22 cellular contexts compared by ENCODE assay signal in the genomic region with DNA sequence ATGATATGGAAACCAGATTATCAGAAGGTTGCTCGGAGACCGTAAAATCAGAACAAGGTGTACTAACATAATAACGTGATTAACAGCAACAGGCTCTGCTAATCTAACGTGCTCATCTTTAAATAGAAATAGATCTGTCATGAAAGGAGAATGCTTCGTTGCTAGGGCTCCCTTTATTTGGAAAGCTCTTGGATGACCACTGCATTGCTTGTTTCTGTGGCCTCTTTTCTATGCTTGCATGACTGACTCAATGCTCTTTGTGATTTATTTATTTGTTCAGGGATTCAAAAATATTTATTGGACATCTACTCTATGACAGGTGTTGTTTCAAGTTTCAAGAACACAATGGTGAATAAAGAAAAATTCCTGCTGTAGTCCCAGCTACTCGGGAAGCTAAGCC. TPM values are rescaled to one million over a fixed set of nuclear protein-coding genes. Genes with fewer than 3 reads are reported as not detected.
DNase-seq lines count a peak whose midpoint lies in the region; ATAC-seq and TF ChIP-seq lines count a peak whose summit lies in the region.
"Had no signal": no experiment of that assay in that cellular context is flagged by ENCODE, and none has a peak within 500 bp of the region (broad histone marks: within the 10 kb centered on the region; RNA-seq: fewer than 3 reads in every experiment).

No MANE protein-coding gene starts in this region.

- no peaks in the 10 kb centered on the region for H3K27me3 ChIP-seq in right atrium auricular region
- H3K27me3 ChIP-seq in ovary, result no peaks in the 10 kb centered on the region
- H3K27me3 ChIP-seq: esophagus squamous epithelium, pancreas, uterus had no signal

- H3K36me3 ChIP-seq in right atrium auricular region, result no peaks in the 10 kb centered on the region
- H3K36me3 ChIP-seq in ovary, result no peaks in the 10 kb centered on the region
- H3K36me3 ChIP-seq: esophagus squamous epithelium, pancreas, uterus had no signal

- H3K9me3 ChIP-seq in right atrium auricular region (peaks cover 0 to 6% of the 10 kb centered on the region in 2 donors), ovary (no peaks in the 10 kb centered on the region)
- H3K9me3 ChIP-seq: pancreas had no signal

- ATAC-seq in HG03135 (IDR thresholded peaks at IDR 0.05; ENCODE audit: unreplicated experiment) (no peak), GM21576 (IDR thresholded peaks at IDR 0.05; ENCODE audit: unreplicated experiment) (no peak)
- ATAC-seq: naive thymus-derived CD4-positive, alpha-beta T cell had no signal

- H3K4me3 ChIP-seq in right atrium auricular region (no peak overlapping the region), ovary (no peak overlapping the region)
- H3K4me3 ChIP-seq: esophagus squamous epithelium, pancreas, smooth muscle cell, uterus had no signal

- TF ChIP-seq EP300 in ovary (IDR thresholded peaks at IDR 0.05), result no peak

- TF ChIP-seq CTCF in right atrium auricular region (IDR thresholded peaks at IDR 0.05) (no peak), ovary (IDR thresholded peaks at IDR 0.05) (no peak)

- WGBS in ovary, 3 donors, result 46 to 50% (median 49%) methylated on average over 6 of the region's 6 CpGs

- intact Hi-C loops in ovary (cut with DNase I), result no loop called here

- DNase-seq in AG08395 (ENCODE audit: low spot score) (peak; percentile 14), COLO668 (lab: John Stamatoyannopoulos, UW; ENCODE audit: unreplicated experiment) (peak; percentile 68), NCI-H2196 treated with DMSO at 0.1 percent for 48 hours (lab: John Stamatoyannopoulos, UW; ENCODE audit: unreplicated experiment) (peak; percentile 25), right atrium auricular region (ENCODE audit: low spot score) (no peak), germinal center (ENCODE audit: low spot score) (no peak), ovary (no peak)
- DNase-seq: activated CD4-positive, alpha-beta T cell treated with anti-CD3 and anti-CD28 coated beads, Interleukin-2, amount 50 U/mL, for 48 hours; activated naive CD4-positive, alpha-beta T cell treated with anti-CD3 and anti-CD28 coated beads for 36 hours; activated T-cell treated with anti-CD3 and anti-CD28 coated beads, Interleukin-2, amount 50 U/mL, for 1 hour; AML-193; anterior cingulate cortex; effector CD8-positive, alpha-beta T cell; esophagus squamous epithelium; immature natural killer cell; MV-4-11; naive thymus-derived CD4-positive, alpha-beta T cell; pancreas; stimulated activated CD4-positive, alpha-beta T cell treated with anti-CD3 and anti-CD28 coated beads, Interleukin-4, amount 100 ng/mL, for 4 hours; uterus had no signal

- H3K27ac ChIP-seq in right atrium auricular region (peak overlapping the region; percentile 13 to 64), ovary (no peak overlapping the region)
- H3K27ac ChIP-seq: esophagus squamous epithelium, pancreas, uterus had no signal

- TF ChIP-seq POLR2A in ovary (IDR thresholded peaks at IDR 0.05), result no peak

- peaks cover 0 to 7% of the 10 kb centered on the region in 2 donors for H3K4me1 ChIP-seq in right atrium auricular region
- H3K4me1 ChIP-seq in ovary (ENCODE audit: insufficient read depth), result peaks cover 2% of the 10 kb centered on the region
- H3K4me1 ChIP-seq: uterus had no signal

RNA-seq across cellular contexts. Expression of gene ZDHHC20, which starts 22.3 kb away (rescaled TPM):
- 10 to 100 TPM; 19.7 to 26.5 TPM for total RNA-seq in right atrium auricular region
- total RNA-seq in ovary, result 10 to 100 TPM; 31.1 to 54.2 (median 33.3) TPM
- 10 to 100 TPM; 16.3 to 25.9 TPM for polyA plus RNA-seq in ovary

Comparison
In these comparisons a context has a peak if more than half of its experiments do, and no peak if none do; other contexts are left out.
1. DNase-seq: peak in AG08395 (single experiment), COLO668 (single experiment) and NCI-H2196 treated with DMSO at 0.1 percent for 48 hours (single experiment); none in right atrium auricular region (single experiment), germinal center (single experiment) and ovary (0 of 5).
2. H3K27ac ChIP-seq: peak in right atrium auricular region (2 of 2); none in ovary (0 of 2).